Comparison of ENCODE assay signal across 19 cellular contexts in the genomic region with DNA sequence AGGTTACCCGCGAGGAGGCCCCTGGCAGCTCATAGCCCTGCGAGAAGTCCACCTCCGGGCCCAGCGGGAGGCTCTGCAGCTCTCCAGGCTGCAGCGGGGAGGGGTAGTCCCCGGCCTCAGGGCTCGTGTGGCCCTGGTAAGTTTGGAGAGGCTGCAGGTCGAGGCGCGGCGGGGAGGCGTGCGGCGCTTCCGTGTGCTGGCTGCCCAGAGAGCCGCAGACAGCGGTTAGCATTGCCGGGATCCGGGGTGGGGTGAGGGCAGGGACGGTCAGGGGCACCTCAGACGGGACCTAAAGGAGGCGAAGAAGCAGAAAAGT. TPM values are rescaled to one million over a fixed set of nuclear protein-coding genes. Genes with fewer than 3 reads are reported as not detected.
A peak's percentile ranks its signal among the peaks of the same experiment; 100 is the strongest.
DNase-seq lines count a peak whose midpoint lies in the region; ATAC-seq and TF ChIP-seq lines count a peak whose summit lies in the region.
"Had no signal": no experiment of that assay in that cellular context is flagged by ENCODE, and none has a peak within 500 bp of the region (broad histone marks: within the 10 kb centered on the region; RNA-seq: fewer than 3 reads in every experiment).

No MANE protein-coding gene starts in this region.

- H3K36me3 ChIP-seq in HUES64 (ENCODE audit: insufficient read depth, low read length) (no peaks in the 10 kb centered on the region), neural cell (ENCODE audit: insufficient read depth, low read length) (no peaks in the 10 kb centered on the region)

- H2AFZ ChIP-seq in neural cell (ENCODE audit: low read depth, low read length) = no peak overlapping the region

- TF ChIP-seq CTCF in neural cell (IDR thresholded peaks at IDR 0.05; ENCODE audit: poor library complexity, severe bottlenecking) (no peak), foreskin keratinocyte (conservative IDR thresholded peaks at IDR 0.05) (no peak)

- WGBS in HUES64 = 47% methylated on average over 23 of the region's 23 CpGs

- no peak for TF ChIP-seq EP300 in neural cell (conservative IDR thresholded peaks at IDR 0.05; ENCODE audit: poor library complexity, severe bottlenecking)

- H3K27ac ChIP-seq in HUES64 (ENCODE audit: low read depth, low read length) (no peak overlapping the region), neural cell (ENCODE audit: low read length) (no peak overlapping the region), foreskin keratinocyte (no peak overlapping the region)

- no peaks in the 10 kb centered on the region for H3K9me2 ChIP-seq in neural cell (ENCODE audit: insufficient read depth, low read length)

- H3F3A ChIP-seq in neural cell (ENCODE audit: insufficient read depth, low read length, poor library complexity, severe bottlenecking) = no peaks in the 10 kb centered on the region

- ATAC-seq in foreskin keratinocyte = no peak

- H3K4me2 ChIP-seq in neural cell (ENCODE audit: low read length) = no peak overlapping the region

- no peak for TF ChIP-seq RAD21 in neural cell (conservative IDR thresholded peaks at IDR 0.05)

- no peaks in the 10 kb centered on the region for H4K20me1 ChIP-seq in neural cell (ENCODE audit: insufficient read depth)

- H3K4me3 ChIP-seq in HUES64 (ENCODE audit: low read length) = peak overlapping the region; percentile 44
- H3K4me3 ChIP-seq in iPS-11a (ENCODE audit: low read depth, low read length) = peak overlapping the region; percentile 35
- no peak overlapping the region for H3K4me3 ChIP-seq in neural cell (ENCODE audit: low read length)

- no peaks in the 10 kb centered on the region for H3K79me2 ChIP-seq in neural cell (replicated peaks; ENCODE audit: insufficient read depth, low read length)

- H3K4me1 ChIP-seq in HUES64 (ENCODE audit: insufficient read depth, low read length) = peaks cover 15% of the 10 kb centered on the region
- peaks cover 7% of the 10 kb centered on the region for H3K4me1 ChIP-seq in foreskin keratinocyte

- H3K9me3 ChIP-seq in HUES64 (ENCODE audit: insufficient read depth, low read depth, low read length) = no peaks in the 10 kb centered on the region
- H3K9me3 ChIP-seq in neural cell (ENCODE audit: low read length) = no peaks in the 10 kb centered on the region

- H3K27me3 ChIP-seq in HUES64 (ENCODE audit: insufficient read depth, low read length) (peaks cover 81% of the 10 kb centered on the region), neural cell (ENCODE audit: insufficient read depth, low read depth, low read length) (peaks cover 89% of the 10 kb centered on the region), foreskin keratinocyte (peaks cover 15% of the 10 kb centered on the region)

- H3K9ac ChIP-seq in HUES64 (ENCODE audit: low read depth, low read length) = no peak overlapping the region
- H3K9ac ChIP-seq in neural cell (ENCODE audit: low read length) = no peak overlapping the region

- DNase-seq in occipital lobe (lab: John Stamatoyannopoulos, UW) (no peak), midbrain (lab: John Stamatoyannopoulos, UW) (no peak), NCI-H2081 treated with DMSO at 0.1 percent for 48 hours (lab: John Stamatoyannopoulos, UW) (no peak), foreskin keratinocyte (no peak)
- DNase-seq: CD4-positive, alpha-beta T cell; DMS79; Kasumi-1; MM.1S; NCI-H1105; NCI-H1694 treated with DMSO at 0.1 percent for 48 hours; NCI-H69; NK-92 treated with Interleukin-12 subunit alpha and Interleukin-12 subunit beta, amount 100 ng/mL, for 24 hours; RPMI8226; SIG-M5 had no signal

TF ChIP-seq in neural cell, 6 proteins besides CTCF, POLR2A, EP300 and RAD21:
- TF ChIP-seq MXI1 (conservative IDR thresholded peaks at IDR 0.05; ENCODE audit: poor library complexity, severe bottlenecking) = no peak
- peak; percentile 38 for TF ChIP-seq EZH2 (IDR thresholded peaks at IDR 0.05; ENCODE audit: borderline replicate concordance, insufficient read depth, low read length, poor library complexity, severe bottlenecking)

RNA-seq across cellular contexts. Expression of a gene that starts 2.8 kb away (rescaled TPM):
- polyA plus RNA-seq in HUES64 (2013, experiment 1 of 2) = 1.6 TPM
- 2.5 TPM for polyA plus RNA-seq in HUES64 (2013, experiment 2 of 2)
- polyA plus RNA-seq in neural cell = 0.42 and 0.44 TPM in 2 replicates
- 0.73 and 1.0 TPM in 2 replicates for polyA minus RNA-seq in neural cell
- 0.16 TPM for total RNA-seq in occipital lobe
- 4.2 and 5.1 TPM in 2 replicates for total RNA-seq in foreskin keratinocyte
- 3.3 and 4.6 TPM in 2 replicates for polyA plus RNA-seq in foreskin keratinocyte
- total RNA-seq: B cell had no signal

RNA-seq across cellular contexts. Expression of a gene that starts 7.1 kb away (rescaled TPM):
- polyA plus RNA-seq in HUES64 (2013, experiment 1 of 2) = 24.4 TPM
- polyA plus RNA-seq in HUES64 (2013, experiment 2 of 2) = 30.1 TPM
- polyA plus RNA-seq in neural cell = 94.0 and 104 TPM in 2 replicates
- polyA minus RNA-seq in neural cell = 35.3 and 36.0 TPM in 2 replicates
- 17.8 TPM for total RNA-seq in occipital lobe
- total RNA-seq in foreskin keratinocyte = 28.1 and 32.4 TPM in 2 replicates
- polyA plus RNA-seq in foreskin keratinocyte = 35.8 and 40.7 TPM in 2 replicates

RNA-seq across cellular contexts. Expression of a gene that starts 16.7 kb away (rescaled TPM):
- 0.50 TPM for polyA plus RNA-seq in HUES64 (2013, experiment 1 of 2)
- 0.51 TPM for polyA plus RNA-seq in HUES64 (2013, experiment 2 of 2)
- polyA plus RNA-seq in neural cell (0.12 and 0.56 TPM in 2 replicates), foreskin keratinocyte (0.60 and 0.76 TPM in 2 replicates)
- polyA minus RNA-seq in neural cell = not detected in 2 replicates
- total RNA-seq in occipital lobe (not detected), foreskin keratinocyte (0.25 and 0.58 TPM in 2 replicates)
- total RNA-seq: G401 had no signal

RNA-seq across cellular contexts. Expression of a gene that starts 16.8 kb away (rescaled TPM):
- polyA plus RNA-seq in HUES64 (2013, experiment 1 of 2) = 61.3 TPM
- 74.4 TPM for polyA plus RNA-seq in HUES64 (2013, experiment 2 of 2)
- polyA plus RNA-seq in neural cell (33.8 and 34.2 TPM in 2 replicates), foreskin keratinocyte (46.7 and 49.5 TPM in 2 replicates)
- 20.0 and 24.3 TPM in 2 replicates for polyA minus RNA-seq in neural cell
- total RNA-seq in occipital lobe (9.7 TPM), foreskin keratinocyte (37.1 and 39.2 TPM in 2 replicates)

RNA-seq across cellular contexts. Expression of a gene that starts 26.6 kb away (rescaled TPM):
- polyA plus RNA-seq in HUES64 (2013, experiment 1 of 2) = 5.1 TPM
- 5.9 TPM for polyA plus RNA-seq in HUES64 (2013, experiment 2 of 2)
- polyA plus RNA-seq in neural cell (10.0 and 11.4 TPM in 2 replicates), foreskin keratinocyte (3.2 and 3.7 TPM in 2 replicates)
- 10.4 and 13.1 TPM in 2 replicates for polyA minus RNA-seq in neural cell
- total RNA-seq in occipital lobe (4.5 TPM), foreskin keratinocyte (5.0 and 5.6 TPM in 2 replicates)
